ENCODE assay signal across 7 cellular contexts in the genomic region with DNA sequence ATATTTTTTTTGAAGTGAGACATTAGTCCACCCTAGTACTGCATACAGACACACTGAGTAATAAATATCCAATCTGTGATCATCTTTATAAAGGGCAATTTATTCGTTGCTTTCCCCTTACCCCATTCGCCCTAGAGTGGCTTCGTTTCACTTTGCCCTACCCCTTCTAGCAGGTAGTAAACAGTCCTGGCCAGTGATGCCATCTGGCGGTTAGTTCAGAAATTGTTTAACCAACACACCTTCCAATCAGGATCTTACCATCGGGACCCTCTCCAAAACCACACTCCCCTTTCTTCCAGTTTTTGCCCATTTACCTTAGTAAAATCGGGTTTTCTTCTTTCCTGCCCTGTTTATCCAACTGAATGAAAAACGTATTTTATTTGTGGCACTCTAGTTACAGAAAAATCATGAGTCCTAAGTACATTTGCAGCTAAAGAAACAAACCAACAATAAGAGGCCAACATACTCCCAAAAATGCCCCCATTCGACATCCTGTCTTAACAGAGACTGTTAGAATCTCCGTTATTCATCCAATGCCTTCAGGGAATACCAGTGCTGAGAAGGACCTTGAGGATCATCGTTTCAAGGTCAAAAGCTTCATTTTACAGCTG. TPM values are rescaled to one million over a fixed set of nuclear protein-coding genes. Genes with fewer than 3 reads are reported as not detected.
A peak's percentile ranks its signal among the peaks of the same experiment; 100 is the strongest.
DNase-seq lines count a peak whose midpoint lies in the region; ATAC-seq, FAIRE-seq and TF ChIP-seq lines count a peak whose summit lies in the region.

No MANE protein-coding gene starts in this region.

- ATAC-seq in HG02759 (IDR thresholded peaks at IDR 0.05; ENCODE audit: unreplicated experiment) (peak; percentile 32), GM12878 (peak; percentile 61)

- FAIRE-seq in GM12878 (lab: Jason Lieb, UNC) = peak; percentile 62

- H3K4me2 ChIP-seq in GM12878 (ENCODE audit: control insufficient read depth, insufficient read depth) (peak overlapping the region; percentile 97), skeletal muscle satellite cell (ENCODE audit: low read length) (peak overlapping the region; percentile 96)

- CTCF ChIA-PET in GM12878 (lab: Yijun Ruan, JAX) = interaction anchor here (0.5 to 4.4 kb wide), 32 partner anchors 9 to 631 kb away, joined by 3 to 51 read pairs (median 4); no protein-coding TSS in a partner anchor

- peak; percentile 78 for DNase-seq in NCI-H1436 (lab: John Stamatoyannopoulos, UW)
- DNase-seq in T-helper 9 cell = peak; percentile 50
- DNase-seq in GM12878 (ENCODE audit: low read depth, low spot score) = peak; percentile 66
- DNase-seq in iPS DF 19.7 (ENCODE audit: low read depth, low spot score) = peak; percentile 40

- BruUV-seq in GM12878 (replicated peaks; lab: Mats Ljungman, UMichigan) = no TSS peak

- WGBS in GM12878 (ENCODE audit: insufficient coverage, insufficient replicate concordance, low lambda C conversion rate, missing lambda C conversion rate) = under 1% methylated on average over 10 of the region's 10 CpGs

- peak overlapping the region; percentile 93 for H3K4me3 ChIP-seq in GM12878
- peak overlapping the region; percentile 94 for H3K4me3 ChIP-seq in skeletal muscle satellite cell (ENCODE audit: low read length)

- SMC1A ChIA-PET in GM12878 (lab: Charles Lee; ENCODE audit: uncharacterized antibody, unreplicated experiment) = interaction anchor here (0.7 to 5.4 kb wide), 17 partner anchors 10 to 413 kb away, joined by 3 to 41 read pairs (median 4); partner anchors contain the start of gene TET2

- RAD21 ChIA-PET in GM12878 (lab: Charles Lee; ENCODE audit: unreplicated experiment) = interaction anchor here (0.7 to 2.7 kb wide), 16 partner anchors 11 to 541 kb away, joined by 3 to 21 read pairs (median 4); partner anchors contain the start of gene TET2

- H3K27ac ChIP-seq in GM12878 (ENCODE audit: control insufficient read depth, insufficient read depth) = peak overlapping the region; percentile 92

- no peaks in the 10 kb centered on the region for H4K20me1 ChIP-seq in GM12878 (ENCODE audit: control insufficient read depth, insufficient read depth)

- H3K4me1 ChIP-seq in GM12878 (ENCODE audit: control insufficient read depth, insufficient read depth, low read length) (no peaks in the 10 kb centered on the region), skeletal muscle satellite cell (ENCODE audit: control insufficient read depth, insufficient read depth, low read length) (peaks cover 23% of the 10 kb centered on the region)

- no peak for TF ChIP-seq POLR2A in GM12878 (IDR thresholded peaks at IDR 0.05; ENCODE audit: low read depth, low read length)

- H3K36me3 ChIP-seq in GM12878 (ENCODE audit: control insufficient read depth in 2 of 2, insufficient read depth in 2 of 2, low read length in 1 of 2) (0 out of 4 replicates have a peak, but pooled peaks cover 0 to 5% of the 10 kb centered on the region in 2 experiments), skeletal muscle satellite cell (ENCODE audit: insufficient read depth, low read length) (no peaks in the 10 kb centered on the region)

- TF ChIP-seq EP300 in GM12878 (IDR thresholded peaks at IDR 0.05; ENCODE audit: borderline replicate concordance in 1 of 2, control insufficient read depth in 1 of 2, low read depth in 2 of 2, low read length in 2 of 2) = no peak

- peak; percentile 73 for TF ChIP-seq CTCF in GM12872 (IDR thresholded peaks at IDR 0.05; ENCODE audit: insufficient read depth, low read depth, low read length)
- peak; percentile 71 to 83 (median 74) for TF ChIP-seq CTCF in GM12878 (IDR thresholded peaks at IDR 0.05 in 2 of 3, conservative IDR thresholded peaks at IDR 0.05 in 1 of 3; ENCODE audit: control insufficient read depth in 2 of 3, extremely low read depth in 1 of 3, insufficient read depth in 1 of 3, low read depth in 3 of 3, low read length in 3 of 3)

- H3K9ac ChIP-seq in GM12878 (ENCODE audit: control insufficient read depth, insufficient read depth, low read length) (peak overlapping the region; percentile 88), skeletal muscle satellite cell (ENCODE audit: low read depth, low read length) (peak overlapping the region; percentile 97)

- POLR2A ChIA-PET in GM12878 (lab: Charles Lee) = interaction anchor here (0.8 to 1.2 kb wide), 2 partner anchors 16 to 236 kb away, joined by 3 read pairs; no protein-coding TSS in a partner anchor

- H2AFZ ChIP-seq in GM12878 (ENCODE audit: control insufficient read depth, low read depth, low read length) = no peak overlapping the region; the same call in 1 of the 2 replicates

- TF ChIP-seq RAD21 in GM12878 (IDR thresholded peaks at IDR 0.05; ENCODE audit: insufficient read depth, low read depth, low read length) = peak; percentile 95

- H3K79me2 ChIP-seq in GM12878 (ENCODE audit: control insufficient read depth, insufficient read depth, low read length) = peaks cover 68% of the 10 kb centered on the region

- intact Hi-C loops in GM12878 (cut with micrococcal nuclease; ENCODE audit: unreplicated experiment) = loop anchor here (1.0 to 10.0 kb wide), 10 partner anchors 274 to 1457 kb away; partner anchors contain the start of gene CXXC4

- H3K27me3 ChIP-seq in GM12878 (replicated peaks in 1 of 2; ENCODE audit: control insufficient read depth in 2 of 2, insufficient read depth in 2 of 2, low read length in 1 of 2) (no peaks in the 10 kb centered on the region), skeletal muscle satellite cell (ENCODE audit: control insufficient read depth, insufficient read depth, low read length) (no peaks in the 10 kb centered on the region)

- H3K9me3 ChIP-seq in GM12878 (replicated peaks; ENCODE audit: control insufficient read depth, insufficient read depth, low read length) = peaks cover 17% of the 10 kb centered on the region
- H3K9me3 ChIP-seq in skeletal muscle satellite cell (replicated peaks; ENCODE audit: low read length) = no peaks in the 10 kb centered on the region

- in situ Hi-C loops in GM12878 (cut with MboI) = loop anchor here (5.0 to 25.0 kb wide), 4 partner anchors 334 to 1409 kb away; no protein-coding TSS in a partner anchor

TF ChIP-seq in GM12878, 131 proteins besides CTCF, POLR2A, EP300 and RAD21 (continues in another document):
- 0 out of 3 replicates have a peak, but pooled peaks of 1 of the 2 experiments have one; percentile 8 for TF ChIP-seq EGR1 (IDR thresholded peaks at IDR 0.05; ENCODE audit: borderline replicate concordance in 1 of 2, low read depth in 2 of 2, low read length in 2 of 2)
- TF ChIP-seq ESRRA (IDR thresholded peaks at IDR 0.05; ENCODE audit: low read length) = 0 out of 2 replicates have a peak, but pooled peaks have one; percentile 53
- TF ChIP-seq PAX8 (IDR thresholded peaks at IDR 0.05) = no peak
- TF ChIP-seq MLLT1 (IDR thresholded peaks at IDR 0.05) = 0 out of 2 replicates have a peak, but pooled peaks have one; percentile 43
- TF ChIP-seq BCLAF1 (IDR thresholded peaks at IDR 0.05) = no peak
- peak; percentile 27; the same call in 1 of the 2 replicates for TF ChIP-seq ZBED1 (IDR thresholded peaks at IDR 0.05; ENCODE audit: borderline replicate concordance)

RNA-seq across cellular contexts. Expression of gene PPA2, which starts 2.2 kb away (rescaled TPM):
- total RNA-seq in GM12878 (2013; cell fraction: nucleolus; rRNA removed) = 159 and 163 TPM in 2 replicates
- 118 and 136 TPM in 2 replicates for total RNA-seq in GM12878 (2014; rRNA removed)
- total RNA-seq in GM12878 (2014; rRNA removed; fragmentation: Illumina TruSeq; extraction: Trizol) = 94.8 and 96.9 TPM in 2 replicates
- total RNA-seq in GM12878 (2021) = 127 and 128 TPM in 2 replicates
- 39.2 TPM for polyA plus RNA-seq in GM12878 (2011; ENCODE audit: low read depth)
- 138 and 219 TPM in 2 replicates for polyA plus RNA-seq in GM12878 (2011; rRNA removed)
- 51.1 and 68.6 TPM in 2 replicates for polyA plus RNA-seq in GM12878 (2011; cell fraction: cytosol; rRNA removed)
- 56.7 and 64.4 TPM in 2 replicates for polyA plus RNA-seq in GM12878 (2011; cell fraction: nucleus; rRNA removed)
- polyA plus RNA-seq in GM12878 (2012) = 63.9 and 102 TPM in 2 replicates
- 93.8 and 125 TPM in 2 replicates for polyA plus RNA-seq in GM12878 (2014; fragmentation: Illumina TruSeq; extraction: Trizol)
- polyA plus RNA-seq in GM12878 (2014; fragmentation: Nextera tagmentation; extraction: Ambion mirVana) = 100 to 1,000 TPM; 196 to 205 TPM
- 121 and 153 TPM in 2 replicates for polyA plus RNA-seq in GM12878 (2014; rRNA removed)
- polyA plus RNA-seq in GM12878 (2016; fragmentation: Nextera tagmentation; extraction: Ambion mirVana) = 100 to 1,000 TPM; 286 to 293 TPM
- polyA minus RNA-seq in GM12878 (2011; rRNA and poly(A)+ RNA removed) = 35.4 and 38.7 TPM in 2 replicates
- polyA minus RNA-seq in GM12878 (2011; cell fraction: cytosol; rRNA and poly(A)+ RNA removed) = 26.7 and 43.6 TPM in 2 replicates
- polyA minus RNA-seq in GM12878 (2011; cell fraction: nucleus; rRNA and poly(A)+ RNA removed) = 79.2 and 114 TPM in 2 replicates
- total RNA-seq in skeletal muscle satellite cell (2012; rRNA removed) = 65.5 and 88.2 TPM in 2 replicates

Comparison
In these comparisons a context has a peak if more than half of its experiments do, and no peak if none do; other contexts are left out.
1. Peak in every context shown above with its lines: DNase-seq, ATAC-seq, H3K4me3 ChIP-seq and H3K27ac ChIP-seq.